In genomic region chr3:74693216-74693615, GRCh38 we compare ENCODE assay signal across 29 cellular contexts.
"Had no signal": no experiment of that assay in that cellular context is flagged by ENCODE, and none has a peak within 500 bp of the region (broad histone marks: within the 10 kb centered on the region; RNA-seq: fewer than 3 reads in every experiment).

No MANE protein-coding gene starts in this region.

- H3K4me1 ChIP-seq: adrenal gland, Peyer's patch, SJSA1 had no signal

- H3K9me3 Mint-ChIP-seq: T-helper 1 cell treated with Interleukin-12 subunit alpha and Interleukin-12 subunit beta and Interleukin-4 antibody, amounts not matched to agents 30 μg/mL and 1 μg/mL, for 36 hours had no signal

- H3K4me2 ChIP-seq: SK-N-SH had no signal

- H3K27me3 Mint-ChIP-seq: activated CD4-positive, alpha-beta T cell treated with anti-CD3 and anti-CD28 coated beads, Interleukin-2, amount 10 ng/mL, durations not matched to agents 24 days and 14 days; activated CD8-positive, alpha-beta T cell treated with anti-CD3 and anti-CD28 coated beads for 36 hours; central memory CD8-positive, alpha-beta T cell had no signal

- H3K9me2 ChIP-seq: SK-N-SH had no signal

- H3K4me3 ChIP-seq: adrenal gland, cardiac muscle cell, MG63, Peyer's patch, SJSA1 had no signal

- H3K36me3 Mint-ChIP-seq: activated naive CD4-positive, alpha-beta T cell treated with anti-CD3 and anti-CD28 coated beads, Interleukin-2, amount 50 U/mL, for 72 hours had no signal

- H3K27me3 ChIP-seq: adrenal gland, brain microvascular endothelial cell, cardiac muscle cell, MG63, Peyer's patch, SJSA1 had no signal

- DNase-seq: activated CD4-positive, alpha-beta T cell treated with anti-CD3 and anti-CD28 coated beads, Interleukin-2, amount 10 ng/mL, durations not matched to agents 24 days and 14 days; activated CD4-positive, alpha-beta T cell treated with anti-CD3 and anti-CD28 coated beads, Interleukin-2, amount 50 U/mL, for 4 hours; activated CD8-positive, alpha-beta T cell treated with anti-CD3 and anti-CD28 coated beads for 36 hours; activated gamma-delta T cell treated with Interleukin-2 at 50 U/mL for 16 hours; activated naive CD4-positive, alpha-beta T cell treated with anti-CD3 and anti-CD28 coated beads for 36 hours; activated T-cell treated with anti-CD3 and anti-CD28 coated beads, Interleukin-2, amount 50 U/mL, for 1 hour; adrenal gland; brain microvascular endothelial cell; Karpas-422; MV-4-11; NCI-H1092; NCI-H1436 treated with DMSO at 0.1 percent for 48 hours; NCI-H1694 treated with DMSO at 0.1 percent for 48 hours; NCI-H2029; NCI-H345; NCI-H524 treated with DMSO at 0.1 percent for 48 hours; NK-92 treated with Interleukin-12 subunit alpha and Interleukin-12 subunit beta, amount 100 ng/mL, for 24 hours; PC-3; Peyer's patch; RPMI8226; SHP77 treated with DMSO at 0.1 percent for 48 hours; SK-N-SH had no signal

- H3K4me3 Mint-ChIP-seq: activated CD4-positive, alpha-beta T cell treated with anti-CD3 and anti-CD28 coated beads, Interleukin-2, amount 10 ng/mL, durations not matched to agents 24 days and 14 days; activated CD8-positive, alpha-beta T cell treated with anti-CD3 and anti-CD28 coated beads for 36 hours; activated naive CD4-positive, alpha-beta T cell treated with anti-CD3 and anti-CD28 coated beads for 36 hours; central memory CD8-positive, alpha-beta T cell; T-helper 1 cell treated with Interleukin-12 subunit alpha and Interleukin-12 subunit beta and Interleukin-4 antibody, amounts not matched to agents 30 μg/mL and 1 μg/mL, for 36 hours; T-helper 2 cell treated with Interferon-gamma antibody and Interleukin-4, amounts not matched to agents 5 μg/mL and 100 μg/mL, for 36 hours had no signal

- H3K27ac ChIP-seq: adrenal gland, brain microvascular endothelial cell, cardiac muscle cell, Peyer's patch, SJSA1 had no signal

- H3K9ac ChIP-seq: SK-N-SH had no signal

- H3K9me3 ChIP-seq: adrenal gland, MG63, Peyer's patch, SJSA1, SK-N-SH had no signal

- H3K27ac Mint-ChIP-seq: activated CD4-positive, alpha-beta T cell treated with anti-CD3 and anti-CD28 coated beads, Interleukin-2, amount 10 ng/mL, durations not matched to agents 24 days and 14 days; activated CD8-positive, alpha-beta T cell treated with anti-CD3 and anti-CD28 coated beads for 36 hours; activated naive CD4-positive, alpha-beta T cell treated with anti-CD3 and anti-CD28 coated beads for 36 hours; activated naive CD4-positive, alpha-beta T cell treated with anti-CD3 and anti-CD28 coated beads, Interleukin-2, amount 50 U/mL, for 72 hours; T-helper 1 cell treated with Interleukin-12 subunit alpha and Interleukin-12 subunit beta and Interleukin-4 antibody, amounts not matched to agents 30 μg/mL and 1 μg/mL, for 36 hours; T-helper 2 cell treated with Interferon-gamma antibody and Interleukin-4, amounts not matched to agents 5 μg/mL and 100 μg/mL, for 36 hours had no signal

- H3K4me1 Mint-ChIP-seq: activated CD4-positive, alpha-beta T cell treated with anti-CD3 and anti-CD28 coated beads, Interleukin-2, amount 10 ng/mL, durations not matched to agents 24 days and 14 days; central memory CD8-positive, alpha-beta T cell had no signal

- H3K36me3 ChIP-seq: adrenal gland, brain microvascular endothelial cell, cardiac muscle cell, MG63, Peyer's patch, SJSA1 had no signal
